ENCODE assay signal across 2 cellular contexts in the genomic region with DNA sequence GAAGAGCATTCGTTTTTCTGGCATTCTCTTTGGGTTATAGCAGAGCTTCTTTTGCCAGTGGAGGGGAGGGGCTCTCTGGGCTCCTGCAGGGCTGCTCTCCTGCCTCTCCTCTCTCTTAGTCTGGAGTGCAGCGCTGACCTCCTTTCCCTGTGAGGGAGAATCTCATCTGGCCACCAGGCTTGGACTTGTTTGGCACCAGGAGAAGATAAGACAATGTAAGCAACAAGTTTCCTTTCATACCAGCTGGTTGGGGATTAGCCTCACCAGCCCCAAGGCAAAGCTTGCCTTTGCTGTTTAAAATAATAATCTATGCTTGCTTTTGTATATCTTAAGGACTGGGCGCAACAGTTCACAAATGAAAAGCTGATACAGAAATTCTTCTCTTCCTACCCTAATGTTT.
TF ChIP-seq lines count a peak whose summit lies in the region.

No MANE protein-coding gene starts in this region.

TF ChIP-seq in SK-N-SH, 30 proteins besides CTCF, POLR2A, EP300 and RAD21 (continued from another document):
- TF ChIP-seq, protein P1, sequence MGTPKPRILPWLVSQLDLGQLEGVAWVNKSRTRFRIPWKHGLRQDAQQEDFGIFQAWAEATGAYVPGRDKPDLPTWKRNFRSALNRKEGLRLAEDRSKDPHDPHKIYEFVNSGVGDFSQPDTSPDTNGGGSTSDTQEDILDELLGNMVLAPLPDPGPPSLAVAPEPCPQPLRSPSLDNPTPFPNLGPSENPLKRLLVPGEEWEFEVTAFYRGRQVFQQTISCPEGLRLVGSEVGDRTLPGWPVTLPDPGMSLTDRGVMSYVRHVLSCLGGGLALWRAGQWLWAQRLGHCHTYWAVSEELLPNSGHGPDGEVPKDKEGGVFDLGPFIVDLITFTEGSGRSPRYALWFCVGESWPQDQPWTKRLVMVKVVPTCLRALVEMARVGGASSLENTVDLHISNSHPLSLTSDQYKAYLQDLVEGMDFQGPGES (IDR thresholded peaks at IDR 0.05; ENCODE audit: low read depth, low read length), result no peak
- TF ChIP-seq REST (IDR thresholded peaks at IDR 0.05; ENCODE audit: low read depth, low read length) (no peak), CHD2 (IDR thresholded peaks at IDR 0.05; ENCODE audit: low read length, partially characterized antibody) (no peak)

TF ChIP-seq in SK-N-SH treated with all-trans-retinoic acid at 6 μM for 48 hours, 23 proteins besides CTCF, POLR2A, EP300 and RAD21 (continued from another document):
- TF ChIP-seq, protein P2, sequence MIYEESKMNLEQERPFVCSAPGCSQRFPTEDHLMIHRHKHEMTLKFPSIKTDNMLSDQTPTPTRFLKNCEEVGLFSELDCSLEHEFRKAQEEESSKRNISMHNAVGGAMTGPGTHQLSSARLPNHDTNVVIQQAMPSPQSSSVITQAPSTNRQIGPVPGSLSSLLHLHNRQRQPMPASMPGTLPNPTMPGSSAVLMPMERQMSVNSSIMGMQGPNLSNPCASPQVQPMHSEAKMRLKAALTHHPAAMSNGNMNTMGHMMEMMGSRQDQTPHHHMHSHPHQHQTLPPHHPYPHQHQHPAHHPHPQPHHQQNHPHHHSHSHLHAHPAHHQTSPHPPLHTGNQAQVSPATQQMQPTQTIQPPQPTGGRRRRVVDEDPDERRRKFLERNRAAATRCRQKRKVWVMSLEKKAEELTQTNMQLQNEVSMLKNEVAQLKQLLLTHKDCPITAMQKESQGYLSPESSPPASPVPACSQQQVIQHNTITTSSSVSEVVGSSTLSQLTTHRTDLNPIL (CRISPR knock-in tag; IDR thresholded peaks at IDR 0.05; ENCODE audit: low read depth), result no peak
- no peak for TF ChIP-seq BACH2 (CRISPR knock-in tag; IDR thresholded peaks at IDR 0.05; ENCODE audit: borderline replicate concordance)
- no peak for TF ChIP-seq ESRRG (CRISPR knock-in tag; IDR thresholded peaks at IDR 0.05)
- no peak for TF ChIP-seq ZNF70 (CRISPR knock-in tag; IDR thresholded peaks at IDR 0.05)
